Comparison of ENCODE assay signal across 10 cellular contexts in the genomic region with DNA sequence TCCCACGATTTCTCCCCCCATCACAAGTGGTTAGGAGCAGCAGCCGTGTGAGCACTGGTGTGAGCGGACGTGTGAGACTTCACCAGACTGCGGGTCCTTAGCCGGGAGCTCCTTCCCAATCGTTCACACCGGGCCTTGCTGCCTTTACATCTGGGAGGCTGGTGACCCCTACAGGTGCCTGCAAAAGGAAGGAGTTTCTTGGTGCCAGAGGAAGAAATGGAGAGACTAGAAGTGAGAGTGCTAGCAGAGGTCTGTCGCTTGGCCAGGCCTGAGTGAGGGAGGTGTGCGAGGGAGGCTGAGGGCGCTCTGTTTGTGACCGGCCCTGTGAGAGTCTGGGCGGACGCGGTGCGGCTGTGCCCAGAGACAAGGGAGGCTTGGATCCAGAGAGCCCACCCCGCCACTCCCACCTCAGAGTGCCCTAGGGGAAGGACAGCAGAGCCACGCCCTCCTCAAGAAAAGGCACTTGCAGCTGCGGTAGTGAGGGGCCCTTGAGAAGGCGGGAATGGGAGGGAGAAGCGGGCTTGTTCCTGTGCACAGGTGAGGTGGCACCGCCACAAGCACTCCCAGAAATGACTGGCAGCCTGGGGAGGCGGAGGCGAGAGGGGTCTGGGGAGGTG. TPM values are rescaled to one million over a fixed set of nuclear protein-coding genes. Genes with fewer than 3 reads are reported as not detected.
DNase-seq lines count a peak whose midpoint lies in the region; ATAC-seq, FAIRE-seq and TF ChIP-seq lines count a peak whose summit lies in the region.
"Had no signal": no experiment of that assay in that cellular context is flagged by ENCODE, and none has a peak within 500 bp of the region (broad histone marks: within the 10 kb centered on the region; RNA-seq: fewer than 3 reads in every experiment).

No MANE protein-coding gene starts in this region.

- H3K27me3 ChIP-seq in MM.1S (replicated peaks; ENCODE audit: insufficient read depth, low read length), result no peaks in the 10 kb centered on the region
- no peaks in the 10 kb centered on the region for H3K27me3 ChIP-seq in naive thymus-derived CD4-positive, alpha-beta T cell (ENCODE audit: control insufficient read depth in 2 of 2, insufficient read depth in 2 of 2, low read length in 2 of 2)

- peaks cover 19% of the 10 kb centered on the region for H3F3A ChIP-seq in MM.1S (ENCODE audit: insufficient read depth, low read length)

- FAIRE-seq in D721Med (lab: Jason Lieb, UNC), result no peak
- FAIRE-seq: GM18507 had no signal

- H3K4me3 ChIP-seq in MM.1S (ENCODE audit: low read length) (no peak overlapping the region), choroid plexus epithelial cell (ENCODE audit: low read depth, low read length) (no peak overlapping the region)
- no peak overlapping the region for H3K4me3 ChIP-seq in naive thymus-derived CD4-positive, alpha-beta T cell (ENCODE audit: low read length)

- ATAC-seq in naive thymus-derived CD4-positive, alpha-beta T cell, result no peak
- no peak for ATAC-seq in HG03159 (IDR thresholded peaks at IDR 0.05; ENCODE audit: unreplicated experiment)

- CTCF ChIA-PET in naive thymus-derived CD4-positive, alpha-beta T cell (lab: Charles Lee), result interaction anchor here (0.5 to 3.8 kb wide), 4 partner anchors 9 to 297 kb away, joined by 3 to 39 read pairs (median 4); no protein-coding TSS in a partner anchor

- peaks cover 51% of the 10 kb centered on the region for H3K4me1 ChIP-seq in MM.1S (ENCODE audit: low read length)
- peaks cover 9 to 18% of the 10 kb centered on the region in 2 donors for H3K4me1 ChIP-seq in naive thymus-derived CD4-positive, alpha-beta T cell (ENCODE audit: control insufficient read depth in 2 of 2, insufficient read depth in 2 of 2, low read length in 2 of 2)

- intact Hi-C loops in naive thymus-derived CD4-positive, alpha-beta T cell (cut with micrococcal nuclease), result loop anchor here in 1 of 2 donors (5.0 kb wide), 2 partner anchors 34 to 169 kb away; no protein-coding TSS in a partner anchor

- H2AFZ ChIP-seq in MM.1S (ENCODE audit: low read length), result no peak overlapping the region

- H4K20me1 ChIP-seq in MM.1S (ENCODE audit: insufficient read depth, low read length), result no peaks in the 10 kb centered on the region

- peak overlapping the region in 3 of 9 donors; percentile 35 to 70 (median 43) for H3K27ac Mint-ChIP-seq in naive thymus-derived CD4-positive, alpha-beta T cell
- H3K27ac Mint-ChIP-seq: activated naive CD4-positive, alpha-beta T cell treated with anti-CD3 and anti-CD28 coated beads for 36 hours had no signal

- H3K27ac ChIP-seq in MM.1S (ENCODE audit: low read length), result peak overlapping the region; percentile 34; the same call in 1 of the 2 replicates
- H3K27ac ChIP-seq in naive thymus-derived CD4-positive, alpha-beta T cell (ENCODE audit: low read depth, low read length), result no peak overlapping the region

- no peaks in the 10 kb centered on the region for H3K36me3 ChIP-seq in MM.1S (replicated peaks; ENCODE audit: insufficient read depth, low read length)
- H3K36me3 ChIP-seq in naive thymus-derived CD4-positive, alpha-beta T cell (ENCODE audit: control insufficient read depth in 2 of 3, insufficient read depth in 3 of 3, low read length in 3 of 3), result no peaks in the 10 kb centered on the region

- H3K9me3 Mint-ChIP-seq in naive thymus-derived CD4-positive, alpha-beta T cell, result no peaks in the 10 kb centered on the region
- H3K9me3 Mint-ChIP-seq: activated naive CD4-positive, alpha-beta T cell treated with anti-CD3 and anti-CD28 coated beads for 36 hours had no signal

- peak overlapping the region; percentile 2; the same call in 1 of the 2 replicates for H3K9ac ChIP-seq in MM.1S (ENCODE audit: low read length)

- DNase-seq in D721Med (ENCODE audit: insufficient read length, low spot score), result no peak
- DNase-seq in MM.1S, result no peak
- DNase-seq in choroid plexus epithelial cell (ENCODE audit: low read depth), result peak; percentile 45
- DNase-seq in naive thymus-derived CD4-positive, alpha-beta T cell, result no peak
- DNase-seq in DMS153 (lab: John Stamatoyannopoulos, UW), result no peak
- no peak for DNase-seq in T1000 (lab: John Stamatoyannopoulos, UW)
- DNase-seq in KG1 (lab: John Stamatoyannopoulos, UW), result no peak

- POLR2A ChIA-PET in naive thymus-derived CD4-positive, alpha-beta T cell (lab: Charles Lee), result interaction anchor here (1.3 to 1.6 kb wide), 2 partner anchors 10 to 236 kb away, joined by 4 read pairs; a partner anchor contains a TSS

- peak overlapping the region in 7 of 10 donors; percentile 1 to 54 (median 20) for H3K4me3 Mint-ChIP-seq in naive thymus-derived CD4-positive, alpha-beta T cell
- H3K4me3 Mint-ChIP-seq: activated naive CD4-positive, alpha-beta T cell treated with anti-CD3 and anti-CD28 coated beads for 36 hours had no signal

- peaks cover 26% of the 10 kb centered on the region for H3K79me2 ChIP-seq in MM.1S (ENCODE audit: low read length)

- no peaks in the 10 kb centered on the region for H3K9me3 ChIP-seq in MM.1S (replicated peaks; ENCODE audit: insufficient read depth, low read length)
- no peaks in the 10 kb centered on the region for H3K9me3 ChIP-seq in naive thymus-derived CD4-positive, alpha-beta T cell (ENCODE audit: control insufficient read depth in 2 of 3, low read length in 3 of 3)

- H3K4me2 ChIP-seq in MM.1S (ENCODE audit: low read depth, low read length), result peak overlapping the region; percentile 32

- H3K36me3 Mint-ChIP-seq in naive thymus-derived CD4-positive, alpha-beta T cell, result no peaks in the 10 kb centered on the region

- H3K4me1 Mint-ChIP-seq in naive thymus-derived CD4-positive, alpha-beta T cell, result peaks cover 14 to 30% (median 22%) of the 10 kb centered on the region in 7 donors

- TF ChIP-seq CTCF in D721Med (IDR thresholded peaks at IDR 0.05; ENCODE audit: insufficient read depth, missing control alignments) (peak; percentile 23), MM.1S (IDR thresholded peaks at IDR 0.05; ENCODE audit: low read length) (peak; percentile 23; the same call in 1 of the 2 replicates), choroid plexus epithelial cell (conservative IDR thresholded peaks at IDR 0.05; ENCODE audit: low read depth, low read length) (peak; percentile 42)

- no peaks in the 10 kb centered on the region for H3K9me2 ChIP-seq in MM.1S (replicated peaks; ENCODE audit: insufficient read depth, low read length)

- peaks cover 0 to 46% (median 0%) of the 10 kb centered on the region in 5 donors for H3K27me3 Mint-ChIP-seq in naive thymus-derived CD4-positive, alpha-beta T cell

RNA-seq across cellular contexts. Expression of a gene that starts 10.0 kb away (rescaled TPM):
- 10 to 100 TPM in 2 of 5 experiments, 1 to 10 TPM in 3; 6.2 to 12.7 (median 7.9) TPM for total RNA-seq in naive thymus-derived CD4-positive, alpha-beta T cell
- 1 to 10 TPM; 3.6 to 5.4 TPM for polyA plus RNA-seq in naive thymus-derived CD4-positive, alpha-beta T cell
